In genomic region chr17:8073627-8074485, GRCh38 we compare ENCODE assay signal across 8 cellular contexts. TPM values are rescaled to one million over a fixed set of nuclear protein-coding genes. Genes with fewer than 3 reads are reported as not detected.
DNase-seq lines count a peak whose midpoint lies in the region; ATAC-seq and TF ChIP-seq lines count a peak whose summit lies in the region.

No MANE protein-coding gene starts in this region.

- CTCF ChIA-PET in RWPE1 (lab: Yijun Ruan, JAX), result interaction anchor here (0.5 to 2.8 kb wide), 29 partner anchors 8 to 1994 kb away, joined by 3 to 48 read pairs (median 4); partner anchors contain the start of genes ALOX12B and ALOXE3

- H3K36me3 Mint-ChIP-seq in glutamatergic neuron (ENCODE audit: unreplicated experiment), result no peaks in the 10 kb centered on the region

- H3K27me3 Mint-ChIP-seq in glutamatergic neuron (ENCODE audit: unreplicated experiment), result peaks cover 37% of the 10 kb centered on the region

- no peak for ATAC-seq in HG03097 (IDR thresholded peaks at IDR 0.05; ENCODE audit: low FRiP score, unreplicated experiment)

- H3K9me3 Mint-ChIP-seq in glutamatergic neuron (ENCODE audit: unreplicated experiment), result peaks cover 7% of the 10 kb centered on the region

- H3K4me3 Mint-ChIP-seq in glutamatergic neuron (ENCODE audit: unreplicated experiment), result peak overlapping the region; percentile 38

- no peak overlapping the region for H3K27ac Mint-ChIP-seq in glutamatergic neuron (ENCODE audit: unreplicated experiment)

- H3K27ac ChIP-seq in RWPE1, result peak overlapping the region; percentile 30; the same call in 1 of the 2 replicates

- peaks cover 6% of the 10 kb centered on the region for H3K4me1 Mint-ChIP-seq in glutamatergic neuron (ENCODE audit: low read depth, unreplicated experiment)

- intact Hi-C loops in posterior cingulate gyrus (cut with DNase I), result no loop called here

- POLR2A ChIA-PET in RWPE1 (lab: Yijun Ruan, JAX; ENCODE audit: low non-redundant PET), result interaction anchor here (0.6 kb wide), 1 partner anchor 22 kb away, joined by 5 read pairs; no protein-coding TSS in a partner anchor

- DNase-seq in DMS79 treated with DMSO at 0.1 percent for 48 hours (lab: John Stamatoyannopoulos, UW) (peak; percentile 64), HUDEP-2 (lab: John Stamatoyannopoulos, UW; ENCODE audit: unreplicated experiment in 76 of 76) (peak in 56 of 76 experiments; percentile 5 to 76 (median 54)), RWPE1 (ENCODE audit: low spot score) (peak; percentile 66), activated gamma-delta T cell treated with Interleukin-2 at 50 U/mL for 16 hours (peak; percentile 82), glutamatergic neuron (peak; percentile 89), posterior cingulate gyrus (peak in 9 of 10 donors; percentile 43 to 95 (median 63)), ureter (ENCODE audit: low spot score) (peak; percentile 69)

- peak; percentile 81 for TF ChIP-seq CTCF in RWPE1 (conservative IDR thresholded peaks at IDR 0.05; ENCODE audit: low read depth)
- TF ChIP-seq CTCF in glutamatergic neuron (IDR thresholded peaks at IDR 0.05; ENCODE audit: partially characterized antibody, unreplicated experiment), result peak; percentile 91

RNA-seq across cellular contexts. Expression of gene ALOX12B, which starts 13.7 kb away (rescaled TPM):
- not detected for total RNA-seq in glutamatergic neuron (ENCODE audit: unreplicated experiment)
- 0.62 TPM for total RNA-seq in ureter

RNA-seq across cellular contexts. Expression of gene ALOX15B, which starts 35.0 kb away (rescaled TPM):
- not detected for total RNA-seq in glutamatergic neuron (ENCODE audit: unreplicated experiment)
- total RNA-seq in ureter, result 5.3 TPM

RNA-seq across cellular contexts. Expression of gene ALOXE3, which starts 44.5 kb away (rescaled TPM):
- total RNA-seq in glutamatergic neuron (ENCODE audit: unreplicated experiment) (not detected), ureter (0.44 TPM)

RNA-seq across cellular contexts. Expression of gene HES7, which starts 50.0 kb away (rescaled TPM):
- total RNA-seq in glutamatergic neuron (ENCODE audit: unreplicated experiment), result 2.2 TPM
- not detected for total RNA-seq in ureter
